ENCODE assay signal across 17 cellular contexts in the genomic region with DNA sequence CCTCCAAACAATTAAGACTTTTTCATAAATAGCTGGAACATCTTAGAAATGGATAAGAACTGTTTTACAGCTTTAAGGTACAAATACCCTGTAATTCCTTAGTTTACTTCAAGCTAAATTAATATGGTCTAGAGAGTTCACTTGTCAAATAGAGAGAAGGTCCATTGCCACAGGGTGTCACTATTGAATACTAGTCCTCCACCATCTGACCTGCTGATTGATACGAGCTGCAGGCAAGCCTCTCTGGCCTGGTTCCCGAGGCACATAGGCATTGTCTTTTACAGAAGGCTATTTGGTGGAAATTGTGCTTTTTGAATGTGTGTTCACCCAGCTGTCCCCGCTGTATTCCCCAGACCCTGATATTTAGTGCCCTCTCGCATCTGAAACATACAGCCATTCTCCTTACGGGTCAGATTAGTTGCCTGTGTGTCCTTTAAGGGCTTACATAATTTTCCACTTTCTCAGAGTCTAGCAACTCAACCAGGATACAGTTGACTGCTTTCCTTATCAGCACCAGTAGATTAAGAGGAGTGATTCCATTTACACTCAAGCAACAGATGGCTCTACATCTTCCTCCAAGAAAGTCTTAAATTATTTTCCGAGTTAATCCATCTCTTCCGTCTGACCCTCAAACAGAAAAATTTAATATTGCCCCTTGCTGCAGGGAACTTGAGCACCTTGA.
DNase-seq lines count a peak whose midpoint lies in the region; TF ChIP-seq lines count a peak whose summit lies in the region.
"Had no signal": no experiment of that assay in that cellular context is flagged by ENCODE, and none has a peak within 500 bp of the region (broad histone marks: within the 10 kb centered on the region; RNA-seq: fewer than 3 reads in every experiment).

No MANE protein-coding gene starts in this region.

- TF ChIP-seq CTCF in Calu3 (IDR thresholded peaks at IDR 0.05; ENCODE audit: unreplicated experiment) (no peak), OCI-LY7 (conservative IDR thresholded peaks at IDR 0.05; ENCODE audit: low read length) (no peak)

- peaks cover 4% of the 10 kb centered on the region for H3K9me3 Mint-ChIP-seq in Calu3 (ENCODE audit: low read depth, unreplicated experiment)

- no peaks in the 10 kb centered on the region for H3K4me1 Mint-ChIP-seq in Calu3 (ENCODE audit: low read depth, unreplicated experiment)

- no peaks in the 10 kb centered on the region for H3K9me2 ChIP-seq in OCI-LY7 (ENCODE audit: insufficient read depth, low read length)

- no peaks in the 10 kb centered on the region for H3K4me1 ChIP-seq in OCI-LY7 (ENCODE audit: insufficient read depth, low read length, poor library complexity, severe bottlenecking)
- H3K4me1 ChIP-seq: A549, SJSA1 had no signal

- no peak overlapping the region for H3K4me2 ChIP-seq in OCI-LY7 (ENCODE audit: low read length)
- H3K4me2 ChIP-seq: A549, KMS-11 had no signal

- no peak overlapping the region for H3K4me3 Mint-ChIP-seq in Calu3 (ENCODE audit: low read depth, unreplicated experiment)
- H3K4me3 Mint-ChIP-seq: CD8-positive, alpha-beta T cell had no signal

- no peaks in the 10 kb centered on the region for H3K36me3 ChIP-seq in OCI-LY7 (ENCODE audit: insufficient read depth, low read length)
- H3K36me3 ChIP-seq: ovary, SJSA1 had no signal

- H3K27ac Mint-ChIP-seq in Calu3 (ENCODE audit: unreplicated experiment) = no peak overlapping the region
- H3K27ac Mint-ChIP-seq: CD8-positive, alpha-beta T cell had no signal

- BruUV-seq in Calu3 (replicated peaks; lab: Mats Ljungman, UMichigan) (no TSS peak), OCI-LY7 (replicated peaks; lab: Mats Ljungman, UMichigan) (no TSS peak)

- H3K36me3 Mint-ChIP-seq in Calu3 (ENCODE audit: insufficient read depth, unreplicated experiment) = no peaks in the 10 kb centered on the region
- H3K36me3 Mint-ChIP-seq: CD8-positive, alpha-beta T cell had no signal

- no peaks in the 10 kb centered on the region for H4K20me1 ChIP-seq in OCI-LY7 (ENCODE audit: insufficient read depth, low read length)

- H3K27ac ChIP-seq in epithelial cell of prostate (no peak overlapping the region), OCI-LY7 (ENCODE audit: low read depth, low read length, poor library complexity, severe bottlenecking) (no peak overlapping the region)
- H3K27ac ChIP-seq: A549, KMS-11, ovary, SJSA1 had no signal

- H3K4me3 ChIP-seq in OCI-LY7 (ENCODE audit: low read depth, low read length, poor library complexity, severe bottlenecking) = no peak overlapping the region
- H3K4me3 ChIP-seq: A549, ovary, SJSA1 had no signal

- H2AFZ ChIP-seq in OCI-LY7 (ENCODE audit: low read length) = no peak overlapping the region

- DNase-seq in NCI-H1417 (lab: John Stamatoyannopoulos, UW) (peak in 2 of 3 experiments; percentile 6 to 48), NCI-H1417 treated with DMSO at 0.1 percent for 48 hours (lab: John Stamatoyannopoulos, UW) (no peak), NCI-H82 (lab: John Stamatoyannopoulos, UW) (peak; percentile 70), epithelial cell of prostate (ENCODE audit: low read depth, low spot score) (peak; percentile 3), renal cortical epithelial cell (ENCODE audit: low read depth) (peak; percentile 7), Calu3 (no peak), NCI-H1694 (lab: John Stamatoyannopoulos, UW) (no peak), OCI-LY7 (ENCODE audit: low spot score) (no peak)
- DNase-seq: activated effector memory CD4-positive, alpha-beta T cell treated with Interleukin-2 at 50 U/mL for 16 hours; amygdala; CD8-positive, alpha-beta T cell; NCI-H187; ovary; stimulated activated CD4-positive, alpha-beta T cell treated with anti-CD3 and anti-CD28 coated beads, Interleukin-12 subunit alpha, Interleukin-12 subunit beta, amount 100 ng/mL, for 4 hours had no signal

- intact Hi-C loops in Calu3 (cut with micrococcal nuclease; ENCODE audit: unreplicated experiment) (loop anchor here (10.0 kb wide), 1 partner anchor 1449 kb away; no protein-coding TSS in a partner anchor), OCI-LY7 (cut with micrococcal nuclease; ENCODE audit: unreplicated experiment) (no loop called here)

- CTCF ChIA-PET in Calu3 (lab: Charles Lee) = no interaction called here
- CTCF ChIA-PET in OCI-LY7 (lab: Charles Lee; ENCODE audit: unreplicated experiment) = no interaction called here

- H3K27me3 Mint-ChIP-seq in Calu3 (ENCODE audit: unreplicated experiment) = no peaks in the 10 kb centered on the region

- H3K79me2 ChIP-seq in OCI-LY7 (ENCODE audit: insufficient read depth, low read depth, low read length) = no peaks in the 10 kb centered on the region

- H3K9me3 ChIP-seq in OCI-LY7 (ENCODE audit: low read length) = no peaks in the 10 kb centered on the region
- H3K9me3 ChIP-seq: A549, ovary, SJSA1 had no signal

- POLR2A ChIA-PET in OCI-LY7 (lab: Charles Lee) = no interaction called here

Comparison
In these comparisons a context has a peak if more than half of its experiments do, and no peak if none do; other contexts are left out.
1. DNase-seq: peak in NCI-H1417 (2 of 3), NCI-H82 (single experiment), epithelial cell of prostate (single experiment) and renal cortical epithelial cell (single experiment); none in NCI-H1417 treated with DMSO at 0.1 percent for 48 hours (single experiment), Calu3 (single experiment), NCI-H1694 (single experiment) and OCI-LY7 (single experiment).